In the genomic region with DNA sequence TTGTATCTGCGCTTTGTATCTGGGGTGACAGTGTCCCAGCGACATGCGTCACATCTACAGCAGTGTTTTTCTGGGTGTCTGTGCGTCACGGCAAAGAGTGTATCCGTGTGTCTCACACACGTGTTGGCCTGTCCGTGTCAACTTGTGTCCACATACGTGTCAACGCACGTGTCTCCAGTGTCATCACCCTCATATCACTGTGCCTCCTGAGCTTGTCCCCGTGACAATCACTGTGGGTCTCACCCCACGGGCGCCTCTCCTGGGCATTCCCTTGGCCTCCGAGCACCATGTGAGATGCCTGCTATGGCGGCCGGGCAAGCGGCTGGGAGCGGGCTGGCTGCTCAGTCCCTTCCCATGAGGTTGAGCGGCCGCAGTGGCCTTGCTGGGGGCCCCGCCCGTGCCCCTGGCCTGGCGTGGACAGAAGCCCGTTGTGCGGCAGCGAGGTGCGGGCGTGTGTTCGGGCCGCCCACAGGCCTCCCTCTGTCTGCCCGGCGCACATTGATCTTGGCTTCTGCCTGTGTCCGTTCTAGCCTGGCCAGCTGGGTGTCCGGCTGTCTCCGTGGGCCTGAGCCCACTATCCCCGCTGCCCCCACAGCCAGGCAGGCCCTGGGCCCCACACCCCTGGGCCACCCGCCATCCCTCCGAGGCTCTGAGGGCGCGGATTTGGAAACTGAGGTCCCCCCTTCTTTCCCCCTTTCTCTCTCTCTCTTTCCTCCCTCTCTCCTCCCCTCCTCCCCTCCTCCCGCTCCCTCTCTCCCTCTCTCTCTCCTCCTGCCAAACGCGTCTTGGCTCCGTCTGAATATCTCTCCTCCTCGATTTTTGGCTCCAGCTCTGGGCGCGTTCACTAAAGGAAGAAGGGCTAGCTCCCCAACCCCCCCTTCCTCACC, we compare ENCODE assay signal across 12 cellular contexts. TPM values are rescaled to one million over a fixed set of nuclear protein-coding genes. Genes with fewer than 3 reads are reported as not detected.
A peak's percentile ranks its signal among the peaks of the same experiment; 100 is the strongest.
DNase-seq lines count a peak whose midpoint lies in the region; ATAC-seq and TF ChIP-seq lines count a peak whose summit lies in the region.
"Had no signal": no experiment of that assay in that cellular context is flagged by ENCODE, and none has a peak within 500 bp of the region (broad histone marks: within the 10 kb centered on the region; RNA-seq: fewer than 3 reads in every experiment).

No MANE protein-coding gene starts in this region.

- peaks cover 25% of the 10 kb centered on the region for H3K4me1 ChIP-seq in fibroblast of lung (ENCODE audit: control insufficient read depth, extremely low read depth, insufficient read depth, low read length)
- H3K4me1 ChIP-seq in thoracic aorta (ENCODE audit: control insufficient read depth in 1 of 2, low read depth in 2 of 2), result peaks cover 39 to 93% of the 10 kb centered on the region in 2 donors

- H3K4me3 ChIP-seq in fibroblast of lung (replicated peaks in 1 of 4; ENCODE audit: control extremely low read depth in 1 of 4, insufficient read depth in 1 of 4, low read depth in 3 of 4, low read length in 4 of 4), result peak overlapping the region; percentile 16 to 49 (median 27)
- peak overlapping the region; percentile 73 for H3K4me3 ChIP-seq in thoracic aorta

- H3K27me3 ChIP-seq in fibroblast of lung (ENCODE audit: control insufficient read depth, insufficient read depth, low read length) (no peaks in the 10 kb centered on the region), thoracic aorta (replicated peaks; ENCODE audit: insufficient read depth) (no peaks in the 10 kb centered on the region)

- H3K36me3 ChIP-seq in fibroblast of lung (ENCODE audit: control insufficient read depth, insufficient read depth, low read length), result peaks cover 11% of the 10 kb centered on the region
- no peaks in the 10 kb centered on the region for H3K36me3 ChIP-seq in thoracic aorta

- H4K20me1 ChIP-seq in fibroblast of lung (ENCODE audit: control insufficient read depth, extremely low read depth, insufficient read depth, low read length), result no peaks in the 10 kb centered on the region

- H3K9me3 ChIP-seq in fibroblast of lung (ENCODE audit: control insufficient read depth, insufficient read depth, low read depth, low read length), result no peaks in the 10 kb centered on the region
- no peaks in the 10 kb centered on the region for H3K9me3 ChIP-seq in thoracic aorta

- CTCF ChIA-PET in RWPE1 (lab: Yijun Ruan, JAX), result interaction anchor here (1.3 kb wide), 2 partner anchors 9 to 32 kb away, joined by 3 to 6 read pairs; no protein-coding TSS in a partner anchor

- H3K9ac ChIP-seq in fibroblast of lung (ENCODE audit: insufficient read depth, low read length), result peak overlapping the region; percentile 59

- no peak overlapping the region for H2AFZ ChIP-seq in fibroblast of lung (ENCODE audit: low read length)

- DNase-seq in RWPE1 (ENCODE audit: low spot score) (no peak), fibroblast of lung (ENCODE audit: low read depth in 2 of 2) (peak; percentile 77 to 78), mucosa of gallbladder (ENCODE audit: low spot score) (peak; percentile 54), thoracic aorta (ENCODE audit: low spot score) (peak; percentile 43), NCI-H748 treated with DMSO at 0.1 percent for 48 hours (lab: John Stamatoyannopoulos, UW) (no peak), GF-D8 (lab: John Stamatoyannopoulos, UW) (no peak)
- DNase-seq: DMS53; stimulated activated CD4-positive, alpha-beta T cell treated with anti-CD3 and anti-CD28 coated beads, Interleukin-4, amount 100 ng/mL, for 24 hours; T-helper 2 cell had no signal

- no peak for TF ChIP-seq CTCF in RWPE1 (conservative IDR thresholded peaks at IDR 0.05; ENCODE audit: low read depth)
- no peak for TF ChIP-seq CTCF in fibroblast of lung (conservative IDR thresholded peaks at IDR 0.05 in 1 of 2, IDR thresholded peaks at IDR 0.05 in 1 of 2; ENCODE audit: low read depth in 1 of 2, low read length in 2 of 2)
- no peak for TF ChIP-seq CTCF in thoracic aorta (IDR thresholded peaks at IDR 0.05)

- H3K27ac ChIP-seq in RWPE1 (peak overlapping the region; percentile 98), fibroblast of lung (ENCODE audit: insufficient read depth, low read length) (peak overlapping the region; percentile 82), thoracic aorta (peak overlapping the region; percentile 97 to 99)

- ATAC-seq in thoracic aorta (ENCODE audit: insufficient number of reproducible peaks, low FRiP score, low read depth), result peak; percentile 46
- no peak for ATAC-seq in GM18861 (IDR thresholded peaks at IDR 0.05; ENCODE audit: unreplicated experiment)
- no peak for ATAC-seq in HG03469 (IDR thresholded peaks at IDR 0.05; ENCODE audit: unreplicated experiment)

- POLR2A ChIA-PET in RWPE1 (lab: Yijun Ruan, JAX; ENCODE audit: low non-redundant PET), result no interaction called here

- H3K4me2 ChIP-seq in fibroblast of lung (ENCODE audit: extremely low read depth, insufficient read depth, low read length), result peak overlapping the region; percentile 87

- H3K79me2 ChIP-seq in fibroblast of lung (ENCODE audit: control insufficient read depth, insufficient read depth, low read length), result peaks cover 96% of the 10 kb centered on the region

RNA-seq across cellular contexts. Expression of a gene that starts 6.5 kb away (rescaled TPM):
- total RNA-seq in fibroblast of lung, result 55.2 and 74.8 TPM in 2 replicates
- 35.7 and 75.9 TPM in 2 replicates for polyA plus RNA-seq in fibroblast of lung
- polyA plus RNA-seq in fibroblast of lung (2012), result 139 and 196 TPM in 2 replicates
- 272 and 385 TPM in 2 replicates for polyA minus RNA-seq in fibroblast of lung (ENCODE audit: low replicate concordance)
- total RNA-seq in mucosa of gallbladder, result 135 TPM
- 100 to 1,000 TPM; 126 to 145 TPM for total RNA-seq in thoracic aorta

RNA-seq across cellular contexts. Expression of a gene that starts 32.4 kb away (rescaled TPM):
- total RNA-seq in fibroblast of lung (not detected in 2 replicates), mucosa of gallbladder (0.26 TPM), thoracic aorta (not detected)
- polyA plus RNA-seq in fibroblast of lung, result 0.03 TPM in 1 of 2 replicates, not detected in the other
- not detected in 2 replicates for polyA plus RNA-seq in fibroblast of lung (2012)
- not detected in 2 replicates for polyA minus RNA-seq in fibroblast of lung (ENCODE audit: low replicate concordance)
- total RNA-seq: kidney epithelial cell had no signal

RNA-seq across cellular contexts. Expression of a gene that starts 44.7 kb away (rescaled TPM):
- 17.7 and 19.7 TPM in 2 replicates for total RNA-seq in fibroblast of lung
- 19.5 and 28.2 TPM in 2 replicates for polyA plus RNA-seq in fibroblast of lung
- 51.3 and 70.6 TPM in 2 replicates for polyA plus RNA-seq in fibroblast of lung (2012)
- polyA minus RNA-seq in fibroblast of lung (ENCODE audit: low replicate concordance), result 2.0 and 6.3 TPM in 2 replicates
- total RNA-seq in mucosa of gallbladder, result 17.6 TPM
- total RNA-seq in thoracic aorta, result 10 to 100 TPM; 30.2 to 42.8 TPM

RNA-seq across cellular contexts. Expression of a gene that starts 56.1 kb away (rescaled TPM):
- 51.1 and 72.2 TPM in 2 replicates for total RNA-seq in fibroblast of lung
- polyA plus RNA-seq in fibroblast of lung, result 46.2 and 62.5 TPM in 2 replicates
- polyA plus RNA-seq in fibroblast of lung (2012), result 96.7 and 122 TPM in 2 replicates
- polyA minus RNA-seq in fibroblast of lung (ENCODE audit: low replicate concordance), result 171 and 199 TPM in 2 replicates
- total RNA-seq in mucosa of gallbladder, result 83.0 TPM
- total RNA-seq in thoracic aorta, result 100 to 1,000 TPM; 116 to 130 TPM

Comparison
In these comparisons a context has a peak if more than half of its experiments do, and no peak if none do; other contexts are left out.
1. DNase-seq: peak in fibroblast of lung (2 of 2), mucosa of gallbladder (single experiment) and thoracic aorta (single experiment); none in RWPE1 (single experiment), NCI-H748 treated with DMSO at 0.1 percent for 48 hours (single experiment) and GF-D8 (single experiment).
2. Peak in every context shown above with its lines, with median percentiles within 50 percentile points of each other: H3K27ac ChIP-seq.